Comparison of ENCODE assay signal across 26 cellular contexts in the genomic region with DNA sequence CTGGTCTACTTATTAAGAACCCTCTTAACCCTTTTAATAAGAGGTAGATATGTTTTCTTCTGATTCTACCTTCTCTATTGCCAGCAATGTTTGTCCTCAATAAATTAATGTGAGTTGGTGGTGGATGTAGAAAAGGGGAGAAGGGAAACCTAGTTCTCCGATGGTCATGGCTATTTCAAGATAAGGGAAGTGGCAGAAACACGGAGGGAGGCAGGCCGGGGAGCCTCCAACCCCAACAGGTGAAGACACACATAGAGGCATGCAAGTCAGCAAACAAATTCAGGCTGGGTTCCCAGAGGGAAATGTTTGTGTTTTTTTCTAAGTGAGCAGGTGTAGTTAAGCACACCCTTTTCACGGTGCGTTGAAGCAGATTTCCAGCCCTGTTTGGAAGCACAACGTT. TPM values are rescaled to one million over a fixed set of nuclear protein-coding genes. Genes with fewer than 3 reads are reported as not detected.
DNase-seq lines count a peak whose midpoint lies in the region; ATAC-seq and TF ChIP-seq lines count a peak whose summit lies in the region.
"Had no signal": no experiment of that assay in that cellular context is flagged by ENCODE, and none has a peak within 500 bp of the region (broad histone marks: within the 10 kb centered on the region; RNA-seq: fewer than 3 reads in every experiment).

No MANE protein-coding gene starts in this region.

- H3K36me3 Mint-ChIP-seq in type B pancreatic cell: no peaks in the 10 kb centered on the region
- H3K36me3 Mint-ChIP-seq: naive thymus-derived CD4-positive, alpha-beta T cell had no signal

- DNase-seq in breast epithelium (ENCODE audit: low spot score in 2 of 2): no peak
- no peak for DNase-seq in mammary epithelial cell
- DNase-seq in NCI-H345 (lab: John Stamatoyannopoulos, UW): peak; percentile 72
- DNase-seq in hepatocyte (ENCODE audit: low spot score): no peak
- DNase-seq in type B pancreatic cell (ENCODE audit: extremely low spot score, unreplicated experiment): no peak
- DNase-seq in SK-N-DZ (ENCODE audit: low spot score): no peak
- DNase-seq: activated naive CD4-positive, alpha-beta T cell treated with anti-CD3 and anti-CD28 coated beads for 36 hours; activated T-cell treated with anti-CD3 and anti-CD28 coated beads, Interleukin-2, amount 50 U/mL, for 72 hours; Caco-2; cerebellar nuclear complex; esophagus squamous epithelium; foreskin melanocyte; heart left ventricle; kidney glomerular epithelial cell; NCI-H1694 treated with DMSO at 0.1 percent for 48 hours; NCI-H774; nucleus accumbens; stimulated activated CD4-positive, alpha-beta T cell treated with anti-CD3 and anti-CD28 coated beads, Interleukin-4, amount 100 ng/mL, for 24 hours; upper lobe of right lung had no signal

- H3K4me2 ChIP-seq in mammary epithelial cell (ENCODE audit: insufficient read depth, low read depth, low read length): no peak overlapping the region
- no peak overlapping the region for H3K4me2 ChIP-seq in hepatocyte
- H3K4me2 ChIP-seq: GM23338 had no signal

- H3K27me3 ChIP-seq in breast epithelium: no peaks in the 10 kb centered on the region
- H3K27me3 ChIP-seq in mammary epithelial cell (ENCODE audit: insufficient read depth, low read length): no peaks in the 10 kb centered on the region
- peaks cover 6% of the 10 kb centered on the region for H3K27me3 ChIP-seq in hepatocyte
- H3K27me3 ChIP-seq: upper lobe of right lung had no signal

- no peak overlapping the region for H2AFZ ChIP-seq in mammary epithelial cell (ENCODE audit: low read depth, low read length)
- no peak overlapping the region for H2AFZ ChIP-seq in hepatocyte
- H2AFZ ChIP-seq: GM23338 had no signal

- H3K36me3 ChIP-seq in breast epithelium (no peaks in the 10 kb centered on the region), mammary epithelial cell (ENCODE audit: insufficient read depth, low read length) (no peaks in the 10 kb centered on the region), hepatocyte (replicated peaks; ENCODE audit: insufficient read depth, low read depth) (no peaks in the 10 kb centered on the region)
- H3K36me3 ChIP-seq: esophagus squamous epithelium, heart left ventricle, upper lobe of right lung had no signal

- no peaks in the 10 kb centered on the region for H3K9me2 ChIP-seq in hepatocyte (replicated peaks; ENCODE audit: insufficient read depth)

- dilution Hi-C loops in mammary epithelial cell (cut with HindIII; ENCODE audit: low sequenced_read_pairs): loop anchor here (25.0 kb wide), 1 partner anchor 374 kb away; the partner anchor contains the start of gene CBR3

- 88% methylated on average over 6 of the region's 6 CpGs for WGBS in mammary epithelial cell (ENCODE audit: low coverage, missing lambda C conversion rate)
- WGBS in hepatocyte (ENCODE audit: low lambda C conversion rate, missing lambda C conversion rate): 73% methylated on average over 6 of the region's 6 CpGs

- TF ChIP-seq CTCF in breast epithelium (IDR thresholded peaks at IDR 0.05) (no peak), mammary epithelial cell (conservative IDR thresholded peaks at IDR 0.05 in 1 of 2, IDR thresholded peaks at IDR 0.05 in 1 of 2; ENCODE audit: extremely low read depth in 1 of 2, insufficient read depth in 1 of 2, low read depth in 1 of 2, low read length in 2 of 2) (no peak), hepatocyte (IDR thresholded peaks at IDR 0.05; ENCODE audit: poor library complexity) (no peak), type B pancreatic cell (conservative IDR thresholded peaks at IDR 0.05) (no peak)

- ATAC-seq in HG02970 (IDR thresholded peaks at IDR 0.05; ENCODE audit: low FRiP score, unreplicated experiment) (no peak), SK-N-SH treated with all-trans-retinoic acid at 6 μM for 48 hours (no peak)
- ATAC-seq: activated T-cell treated with anti-CD3 and anti-CD28 coated beads, Interleukin-2, amount 50 U/mL, for 72 hours; GM23338; heart left ventricle; naive thymus-derived CD4-positive, alpha-beta T cell had no signal

- H3K27me3 Mint-ChIP-seq in type B pancreatic cell: peaks cover 9% of the 10 kb centered on the region

- H3K4me3 ChIP-seq in breast epithelium: no peak overlapping the region
- H3K4me3 ChIP-seq in mammary epithelial cell (replicated peaks in 1 of 3; ENCODE audit: insufficient read depth in 1 of 3, low read depth in 2 of 3, low read length in 3 of 3): no peak overlapping the region
- H3K4me3 ChIP-seq in hepatocyte: no peak overlapping the region
- H3K4me3 ChIP-seq: esophagus squamous epithelium, GM23338, heart left ventricle, upper lobe of right lung had no signal

- H3K9me3 Mint-ChIP-seq in type B pancreatic cell: peaks cover 6% of the 10 kb centered on the region
- H3K9me3 Mint-ChIP-seq: activated naive CD4-positive, alpha-beta T cell treated with anti-CD3 and anti-CD28 coated beads for 36 hours; activated T-cell treated with anti-CD3 and anti-CD28 coated beads, Interleukin-2, amount 50 U/mL, for 72 hours; naive thymus-derived CD4-positive, alpha-beta T cell had no signal

- TF ChIP-seq POLR2A in breast epithelium (IDR thresholded peaks at IDR 0.05): no peak

- H3K4me1 ChIP-seq in breast epithelium: peaks cover 0 to 19% of the 10 kb centered on the region in 2 donors
- H3K4me1 ChIP-seq in mammary epithelial cell (ENCODE audit: insufficient read depth, low read length): peaks cover 7% of the 10 kb centered on the region
- peaks cover 2% of the 10 kb centered on the region for H3K4me1 ChIP-seq in hepatocyte (ENCODE audit: insufficient read depth)
- H3K4me1 ChIP-seq: heart left ventricle, upper lobe of right lung had no signal

- H3K27ac ChIP-seq in breast epithelium (peak overlapping the region; percentile 88 to 90), mammary epithelial cell (ENCODE audit: insufficient read depth, low read depth, low read length) (no peak overlapping the region), hepatocyte (peak overlapping the region; percentile 3)
- H3K27ac ChIP-seq: heart left ventricle, upper lobe of right lung had no signal

- H3K79me2 ChIP-seq in mammary epithelial cell (ENCODE audit: insufficient read depth, low read length) (no peaks in the 10 kb centered on the region), hepatocyte (no peaks in the 10 kb centered on the region)

- H3K4me1 Mint-ChIP-seq in type B pancreatic cell (ENCODE audit: unreplicated experiment): peaks cover 16% of the 10 kb centered on the region

- intact Hi-C loops in breast epithelium (cut with DNase I; ENCODE audit: low total_unique reads): no loop called here
- intact Hi-C loops in mammary epithelial cell (cut with micrococcal nuclease): no loop called here

- in situ Hi-C loops in mammary epithelial cell (cut with MboI; ENCODE audit: low sequenced_read_pairs in 2 of 2): no loop called here

- H3K9ac ChIP-seq in mammary epithelial cell (ENCODE audit: insufficient read depth, low read length): no peak overlapping the region

- H3K9me3 ChIP-seq in breast epithelium (no peaks in the 10 kb centered on the region), mammary epithelial cell (replicated peaks; ENCODE audit: insufficient read depth, low read length) (no peaks in the 10 kb centered on the region), hepatocyte (ENCODE audit: low read depth) (no peaks in the 10 kb centered on the region)
- H3K9me3 ChIP-seq: Caco-2, esophagus squamous epithelium, heart left ventricle, upper lobe of right lung had no signal

- H4K20me1 ChIP-seq in mammary epithelial cell (ENCODE audit: insufficient read depth, low read length) (no peaks in the 10 kb centered on the region), hepatocyte (ENCODE audit: insufficient read depth, poor library complexity, severe bottlenecking) (no peaks in the 10 kb centered on the region)

- no TSS peak for BruUV-seq in mammary epithelial cell (replicated peaks; lab: Mats Ljungman, UMichigan)

- H3K27ac Mint-ChIP-seq in type B pancreatic cell: peak overlapping the region; percentile 91
- H3K27ac Mint-ChIP-seq: activated naive CD4-positive, alpha-beta T cell treated with anti-CD3 and anti-CD28 coated beads for 36 hours; activated T-cell treated with anti-CD3 and anti-CD28 coated beads, Interleukin-2, amount 50 U/mL, for 72 hours; GM23338; naive thymus-derived CD4-positive, alpha-beta T cell had no signal

- peak overlapping the region; percentile 16 for H3K4me3 Mint-ChIP-seq in type B pancreatic cell
- H3K4me3 Mint-ChIP-seq: activated naive CD4-positive, alpha-beta T cell treated with anti-CD3 and anti-CD28 coated beads for 36 hours; activated T-cell treated with anti-CD3 and anti-CD28 coated beads, Interleukin-2, amount 50 U/mL, for 72 hours; GM23338; naive thymus-derived CD4-positive, alpha-beta T cell had no signal

- CTCF ChIA-PET in mammary epithelial cell (lab: Charles Lee; ENCODE audit: low non-redundant PET): no interaction called here

TF ChIP-seq in SK-N-SH treated with all-trans-retinoic acid at 6 μM for 48 hours, 23 proteins besides CTCF, POLR2A, EP300 and RAD21:
- TF ChIP-seq ARNTL (CRISPR knock-in tag; IDR thresholded peaks at IDR 0.05; ENCODE audit: borderline replicate concordance, low read depth) (no peak), GLIS3 (CRISPR knock-in tag; IDR thresholded peaks at IDR 0.05) (no peak), ZNF8 (CRISPR knock-in tag; IDR thresholded peaks at IDR 0.05) (no peak), BACH2 (CRISPR knock-in tag; IDR thresholded peaks at IDR 0.05; ENCODE audit: borderline replicate concordance) (no peak), ZNF70 (CRISPR knock-in tag; IDR thresholded peaks at IDR 0.05) (no peak)
- TF ChIP-seq, protein P1, sequence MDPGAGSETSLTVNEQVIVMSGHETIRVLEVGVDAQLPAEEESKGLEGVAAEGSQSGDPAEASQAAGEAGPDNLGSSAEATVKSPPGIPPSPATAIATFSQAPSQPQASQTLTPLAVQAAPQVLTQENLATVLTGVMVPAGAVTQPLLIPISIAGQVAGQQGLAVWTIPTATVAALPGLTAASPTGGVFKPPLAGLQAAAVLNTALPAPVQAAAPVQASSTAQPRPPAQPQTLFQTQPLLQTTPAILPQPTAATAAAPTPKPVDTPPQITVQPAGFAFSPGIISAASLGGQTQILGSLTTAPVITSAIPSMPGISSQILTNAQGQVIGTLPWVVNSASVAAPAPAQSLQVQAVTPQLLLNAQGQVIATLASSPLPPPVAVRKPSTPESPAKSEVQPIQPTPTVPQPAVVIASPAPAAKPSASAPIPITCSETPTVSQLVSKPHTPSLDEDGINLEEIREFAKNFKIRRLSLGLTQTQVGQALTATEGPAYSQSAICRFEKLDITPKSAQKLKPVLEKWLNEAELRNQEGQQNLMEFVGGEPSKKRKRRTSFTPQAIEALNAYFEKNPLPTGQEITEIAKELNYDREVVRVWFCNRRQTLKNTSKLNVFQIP (CRISPR knock-in tag; IDR thresholded peaks at IDR 0.05; ENCODE audit: borderline replicate concordance, low read depth): no peak
TF ChIP-seq in SK-N-SH treated with all-trans-retinoic acid at 6 μM for 48 hours: peak in this region for 0.

RNA-seq across cellular contexts. Expression of gene CLDN14, which starts 31.0 kb away (rescaled TPM):
- total RNA-seq in breast epithelium: not detected
- total RNA-seq in mammary epithelial cell: not detected
- polyA plus RNA-seq in mammary epithelial cell: not detected
- not detected for polyA minus RNA-seq in mammary epithelial cell
- 0.53 and 1.7 TPM in 2 replicates for total RNA-seq in hepatocyte
- polyA plus RNA-seq in hepatocyte: 0.51 and 2.2 TPM in 2 replicates
- total RNA-seq in type B pancreatic cell (ENCODE audit: low replicate concordance): not detected in 2 replicates
- polyA plus RNA-seq in SK-N-DZ (2014; cell fraction: cytosol; rRNA removed): not detected in 2 replicates
- polyA plus RNA-seq in SK-N-DZ (2014; cell fraction: nucleus; rRNA removed): not detected in 2 replicates
- total RNA-seq: activated naive CD4-positive, alpha-beta T cell treated with anti-CD3 and anti-CD28 coated beads for 36 hours; activated T-cell treated with anti-CD3 and anti-CD28 coated beads, Interleukin-2, amount 50 U/mL, for 72 hours; Caco-2; esophagus squamous epithelium; GM23338; heart left ventricle; LHCN-M2; naive thymus-derived CD4-positive, alpha-beta T cell; T-helper 1 cell treated with Interleukin-12 subunit alpha and Interleukin-12 subunit beta and Interleukin-4 antibody, amounts not matched to agents 30 ng/mL and 1 ng/mL, for 36 hours; upper lobe of right lung had no signal
- polyA plus RNA-seq: BJ; GM23338; heart left ventricle; naive thymus-derived CD4-positive, alpha-beta T cell had no signal
